24 cellular contexts compared by ENCODE assay signal in the genomic region with DNA sequence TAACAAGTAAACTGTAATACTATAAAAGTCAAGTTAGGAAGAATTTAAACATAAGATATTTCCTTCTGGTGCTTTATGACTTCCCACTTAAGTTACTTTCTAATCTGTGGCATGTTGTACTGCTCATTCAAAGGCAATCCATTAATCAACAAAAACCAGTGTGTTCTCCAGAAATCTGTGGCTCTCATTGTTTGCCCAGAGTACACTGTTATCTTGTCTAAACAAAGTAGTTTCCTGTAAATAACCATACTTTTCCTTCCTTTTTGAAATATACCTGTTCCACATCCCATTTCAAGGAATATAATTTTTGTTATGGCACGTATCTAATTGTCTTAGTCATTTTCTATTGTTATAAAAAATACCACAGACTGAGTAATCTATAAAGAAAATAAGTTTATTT.
"Had no signal": no experiment of that assay in that cellular context is flagged by ENCODE, and none has a peak within 500 bp of the region (broad histone marks: within the 10 kb centered on the region; RNA-seq: fewer than 3 reads in every experiment).

No MANE protein-coding gene starts in this region.

- DNase-seq: activated CD4-positive, alpha-beta T cell treated with anti-CD3 and anti-CD28 coated beads for 48 hours; activated CD4-positive, alpha-beta T cell treated with anti-CD3 and anti-CD28 coated beads, Interleukin-2, amount 50 U/mL, for 48 hours; activated effector memory CD4-positive, alpha-beta T cell treated with anti-CD3 and anti-CD28 coated beads, Interleukin-2, amount 50 U/mL, for 16 hours; activated naive CD4-positive, alpha-beta T cell treated with Interleukin-2 at 50 U/mL for 16 hours; activated T-cell treated with anti-CD3 and anti-CD28 coated beads, Interleukin-2, amount 50 U/mL, for 4 hours; brain microvascular endothelial cell; caudate nucleus; NCI-H1092; NCI-H1417; NCI-H2029; NCI-H2107; NCI-H345; NCI-H510A; NCI-H526 treated with DMSO at 0.1 percent for 48 hours; NCI-H82; OCI-M1; SHP77 had no signal

- H3K9me3 ChIP-seq: SJSA1 had no signal

- FAIRE-seq: RCC 7860 had no signal

- H3K9me3 Mint-ChIP-seq: activated T-cell treated with anti-CD3 and anti-CD28 coated beads, Interleukin-2, amount 50 U/mL, for 4 hours; T-helper 1 cell treated with Interleukin-12 subunit alpha and Interleukin-12 subunit beta and Interleukin-4 antibody, amounts not matched to agents 30 μg/mL and 1 μg/mL, for 36 hours had no signal

- H3K27ac ChIP-seq: brain microvascular endothelial cell, KMS-11, SJSA1 had no signal

- H3K27ac Mint-ChIP-seq: activated naive CD8-positive, alpha-beta T cell; T-helper 1 cell treated with Interleukin-12 subunit alpha and Interleukin-12 subunit beta and Interleukin-4 antibody, amounts not matched to agents 30 μg/mL and 1 μg/mL, for 36 hours had no signal

- H3K27me3 Mint-ChIP-seq: activated naive CD8-positive, alpha-beta T cell had no signal

- H3K27me3 ChIP-seq: brain microvascular endothelial cell, SJSA1 had no signal

- H3K36me3 Mint-ChIP-seq: activated naive CD8-positive, alpha-beta T cell had no signal

- H3K36me3 ChIP-seq: brain microvascular endothelial cell, SJSA1 had no signal

- H3K4me3 Mint-ChIP-seq: activated naive CD8-positive, alpha-beta T cell; activated T-cell treated with anti-CD3 and anti-CD28 coated beads, Interleukin-2, amount 50 U/mL, for 4 hours; T-helper 1 cell treated with Interleukin-12 subunit alpha and Interleukin-12 subunit beta and Interleukin-4 antibody, amounts not matched to agents 30 μg/mL and 1 μg/mL, for 36 hours had no signal

- H3K4me1 ChIP-seq: SJSA1 had no signal

- ATAC-seq: activated CD4-positive, CD25-positive, alpha-beta regulatory T cell treated with anti-CD3 and anti-CD28 coated beads, Interleukin-2, amount 50 U/mL, for 24 hours; activated T-cell treated with anti-CD3 and anti-CD28 coated beads, Interleukin-2, amount 50 U/mL, for 4 hours; SK-N-SH treated with all-trans-retinoic acid at 6 μM for 48 hours had no signal

- H3K4me3 ChIP-seq: SJSA1 had no signal
